In genomic region chr1:203631349-203631748, GRCh38 we compare ENCODE assay signal across 12 cellular contexts. TPM values are rescaled to one million over a fixed set of nuclear protein-coding genes. Genes with fewer than 3 reads are reported as not detected.
DNase-seq lines count a peak whose midpoint lies in the region; ATAC-seq and TF ChIP-seq lines count a peak whose summit lies in the region.
"Had no signal": no experiment of that assay in that cellular context is flagged by ENCODE, and none has a peak within 500 bp of the region (broad histone marks: within the 10 kb centered on the region; RNA-seq: fewer than 3 reads in every experiment).

No MANE protein-coding gene starts in this region.

- H3K4me3 Mint-ChIP-seq in activated naive CD4-positive, alpha-beta T cell treated with anti-CD3 and anti-CD28 coated beads, Interleukin-2, amount 10 ng/mL, durations not matched to agents 7 days and 5 days = no peak overlapping the region
- peak overlapping the region; percentile 99 for H3K4me3 Mint-ChIP-seq in activated T-helper 17 cell treated with anti-CD3 and anti-CD28 coated beads, Interleukin-2, amount 50 U/mL, for 72 hours

- DNase-seq in activated naive CD4-positive, alpha-beta T cell treated with anti-CD3 and anti-CD28 coated beads, Interleukin-2, amount 10 ng/mL, durations not matched to agents 7 days and 5 days = no peak
- no peak for DNase-seq in activated naive CD4-positive, alpha-beta T cell treated with anti-CD3 and anti-CD28 coated beads, Interleukin-2, amount 50 U/mL, for 72 hours (ENCODE audit: low spot score in 2 of 2)
- no peak for DNase-seq in lower lobe of right lung
- no peak for DNase-seq in tibial artery
- no peak for DNase-seq in DMS53 (lab: John Stamatoyannopoulos, UW)
- no peak for DNase-seq in GOT3 (lab: John Stamatoyannopoulos, UW)
- no peak for DNase-seq in posterior vena cava (ENCODE audit: low spot score)
- DNase-seq: activated CD4-positive, alpha-beta T cell treated with anti-CD3 and anti-CD28 coated beads, Interleukin-2, amount 50 U/mL, for 1 hour; GDM1; NCI-H1048 had no signal

- H3K36me3 ChIP-seq in lower lobe of right lung = peaks cover 30% of the 10 kb centered on the region
- peaks cover 0 to 5% (median 4%) of the 10 kb centered on the region in 3 donors for H3K36me3 ChIP-seq in tibial artery
- H3K36me3 ChIP-seq: neural progenitor cell had no signal

- CTCF ChIA-PET in activated naive CD4-positive, alpha-beta T cell treated with anti-CD3 and anti-CD28 coated beads, Interleukin-2, amount 10 ng/mL, durations not matched to agents 7 days and 5 days (lab: Charles Lee) = interaction anchor here (0.8 to 0.9 kb wide), 2 partner anchors 69 to 71 kb away, joined by 3 read pairs; no protein-coding TSS in a partner anchor

- peak overlapping the region; percentile 2 for H3K27ac Mint-ChIP-seq in activated naive CD4-positive, alpha-beta T cell treated with anti-CD3 and anti-CD28 coated beads, Interleukin-2, amount 10 ng/mL, durations not matched to agents 7 days and 5 days
- peak overlapping the region in 1 of 2 donors; percentile 88 for H3K27ac Mint-ChIP-seq in activated naive CD4-positive, alpha-beta T cell treated with anti-CD3 and anti-CD28 coated beads, Interleukin-2, amount 50 U/mL, for 72 hours
- peak overlapping the region; percentile 99 for H3K27ac Mint-ChIP-seq in activated T-helper 17 cell treated with anti-CD3 and anti-CD28 coated beads, Interleukin-2, amount 50 U/mL, for 72 hours
- H3K27ac Mint-ChIP-seq: neural progenitor cell had no signal

- H3K27me3 ChIP-seq in lower lobe of right lung (ENCODE audit: low read depth) (no peaks in the 10 kb centered on the region), tibial artery (no peaks in the 10 kb centered on the region)

- no peak for ATAC-seq in activated naive CD4-positive, alpha-beta T cell treated with anti-CD3 and anti-CD28 coated beads, Interleukin-2, amount 50 U/mL, for 72 hours
- no peak for ATAC-seq in activated T-helper 17 cell treated with anti-CD3 and anti-CD28 coated beads, Interleukin-2, amount 50 U/mL, for 72 hours (replicated peaks)
- no peak for ATAC-seq in lower lobe of right lung

- H3K27ac ChIP-seq in lower lobe of right lung (peak overlapping the region; percentile 90), tibial artery (peak overlapping the region; percentile 85 to 86)
- H3K27ac ChIP-seq: neural progenitor cell had no signal

- H3K4me1 ChIP-seq in lower lobe of right lung (peaks cover 45% of the 10 kb centered on the region), tibial artery (peaks cover 0 to 46% (median 30%) of the 10 kb centered on the region in 4 donors)

- no peaks in the 10 kb centered on the region for H3K27me3 Mint-ChIP-seq in activated naive CD4-positive, alpha-beta T cell treated with anti-CD3 and anti-CD28 coated beads, Interleukin-2, amount 10 ng/mL, durations not matched to agents 7 days and 5 days
- no peaks in the 10 kb centered on the region for H3K27me3 Mint-ChIP-seq in activated T-helper 17 cell treated with anti-CD3 and anti-CD28 coated beads, Interleukin-2, amount 50 U/mL, for 72 hours

- peaks cover 29% of the 10 kb centered on the region for H3K4me1 Mint-ChIP-seq in activated naive CD4-positive, alpha-beta T cell treated with anti-CD3 and anti-CD28 coated beads, Interleukin-2, amount 10 ng/mL, durations not matched to agents 7 days and 5 days
- H3K4me1 Mint-ChIP-seq in activated T-helper 17 cell treated with anti-CD3 and anti-CD28 coated beads, Interleukin-2, amount 50 U/mL, for 72 hours = peaks cover 25% of the 10 kb centered on the region

- no peaks in the 10 kb centered on the region for H3K9me3 Mint-ChIP-seq in activated naive CD4-positive, alpha-beta T cell treated with anti-CD3 and anti-CD28 coated beads, Interleukin-2, amount 10 ng/mL, durations not matched to agents 7 days and 5 days
- H3K9me3 Mint-ChIP-seq in activated naive CD4-positive, alpha-beta T cell treated with anti-CD3 and anti-CD28 coated beads, Interleukin-2, amount 50 U/mL, for 72 hours = no peaks in the 10 kb centered on the region
- no peaks in the 10 kb centered on the region for H3K9me3 Mint-ChIP-seq in activated T-helper 17 cell treated with anti-CD3 and anti-CD28 coated beads, Interleukin-2, amount 50 U/mL, for 72 hours
- H3K9me3 Mint-ChIP-seq: neural progenitor cell had no signal

- H3K4me3 ChIP-seq in lower lobe of right lung = no peak overlapping the region
- H3K4me3 ChIP-seq in tibial artery = no peak overlapping the region
- H3K4me3 ChIP-seq: neural progenitor cell had no signal

- intact Hi-C loops in lower lobe of right lung (cut with DNase I) = no loop called here
- intact Hi-C loops in tibial artery (cut with DNase I; ENCODE audit: low total_unique reads) = no loop called here
- intact Hi-C loops in posterior vena cava (cut with DNase I) = no loop called here

- H3K36me3 Mint-ChIP-seq in activated naive CD4-positive, alpha-beta T cell treated with anti-CD3 and anti-CD28 coated beads, Interleukin-2, amount 10 ng/mL, durations not matched to agents 7 days and 5 days = peaks cover 45% of the 10 kb centered on the region
- peaks cover 0 to 33% of the 10 kb centered on the region in 2 donors for H3K36me3 Mint-ChIP-seq in activated naive CD4-positive, alpha-beta T cell treated with anti-CD3 and anti-CD28 coated beads, Interleukin-2, amount 50 U/mL, for 72 hours
- peaks cover 91% of the 10 kb centered on the region for H3K36me3 Mint-ChIP-seq in activated T-helper 17 cell treated with anti-CD3 and anti-CD28 coated beads, Interleukin-2, amount 50 U/mL, for 72 hours (ENCODE audit: low read depth)

- TF ChIP-seq CTCF in lower lobe of right lung (IDR thresholded peaks at IDR 0.05) (no peak), tibial artery (IDR thresholded peaks at IDR 0.05) (no peak)

- H3K9me3 ChIP-seq in lower lobe of right lung (no peaks in the 10 kb centered on the region), tibial artery (no peaks in the 10 kb centered on the region)

RNA-seq across cellular contexts. Expression of gene ATP2B4, which starts 4.7 kb away (rescaled TPM):
- total RNA-seq in activated naive CD4-positive, alpha-beta T cell treated with anti-CD3 and anti-CD28 coated beads, Interleukin-2, amount 50 U/mL, for 72 hours = 10 to 100 TPM; 12.2 to 56.1 TPM
- total RNA-seq in activated T-helper 17 cell treated with anti-CD3 and anti-CD28 coated beads, Interleukin-2, amount 50 U/mL, for 72 hours = 100 to 1,000 TPM; 101 TPM
- total RNA-seq in lower lobe of right lung (92.3 TPM), posterior vena cava (100 to 1,000 TPM; 245 to 250 TPM)
